Comparison of ENCODE assay signal across 11 cellular contexts in genomic region chr19:18939163-18939562, GRCh38. TPM values are rescaled to one million over a fixed set of nuclear protein-coding genes. Genes with fewer than 3 reads are reported as not detected.
DNase-seq lines count a peak whose midpoint lies in the region; ATAC-seq and TF ChIP-seq lines count a peak whose summit lies in the region.
"Had no signal": no experiment of that assay in that cellular context is flagged by ENCODE, and none has a peak within 500 bp of the region (broad histone marks: within the 10 kb centered on the region; RNA-seq: fewer than 3 reads in every experiment).

No MANE protein-coding gene starts in this region.

- H3K4me1 Mint-ChIP-seq in HFFc6 (ENCODE audit: low read depth) (peaks cover 21% of the 10 kb centered on the region), naive B cell (peaks cover 12 to 22% (median 15%) of the 10 kb centered on the region in 3 donors)

- no peaks in the 10 kb centered on the region for H3K4me1 ChIP-seq in ACC112 (ENCODE audit: control insufficient read depth, insufficient read depth, low read length, unreplicated experiment)

- H3K27ac ChIP-seq in ACC112 (ENCODE audit: low read depth, low read length), result no peak overlapping the region
- H3K27ac ChIP-seq: brain microvascular endothelial cell had no signal

- H3K4me3 Mint-ChIP-seq in HFFc6, result peak overlapping the region; percentile 94
- peak overlapping the region; percentile 41 to 83 (median 66) for H3K4me3 Mint-ChIP-seq in naive B cell

- H3K9me3 Mint-ChIP-seq in HFFc6 (no peaks in the 10 kb centered on the region), naive B cell (no peaks in the 10 kb centered on the region)

- H3K36me3 ChIP-seq in ACC112 (ENCODE audit: insufficient read depth, low read length), result no peaks in the 10 kb centered on the region
- H3K36me3 ChIP-seq: HAP-1 had no signal

- DNase-seq in HFFc6 (no peak), cardiac fibroblast (ENCODE audit: low read depth in 2 of 2) (no peak), naive B cell (no peak), NCI-H1694 (lab: John Stamatoyannopoulos, UW) (no peak), activated gamma-delta T cell (lab: John Stamatoyannopoulos, UW) (no peak)
- no peak for DNase-seq in activated CD4-positive, alpha-beta T cell treated with anti-CD3 and anti-CD28 coated beads, Interleukin-2, amount 50 U/mL, for 48 hours
- DNase-seq: brain microvascular endothelial cell, NCI-H526 had no signal

- peaks cover 20% of the 10 kb centered on the region for H3K79me2 ChIP-seq in ACC112 (ENCODE audit: control insufficient read depth, insufficient read depth, low read length, unreplicated experiment)

- no peak overlapping the region for H2AFZ ChIP-seq in ACC112 (ENCODE audit: low read length, unreplicated experiment)

- peaks cover 7% of the 10 kb centered on the region for H3K36me3 Mint-ChIP-seq in HFFc6 (ENCODE audit: low read depth)
- no peaks in the 10 kb centered on the region for H3K36me3 Mint-ChIP-seq in naive B cell

- H3K4me3 ChIP-seq in ACC112 (ENCODE audit: low read depth, low read length), result peak overlapping the region; percentile 93
- H3K4me3 ChIP-seq in cardiac fibroblast (replicated peaks in 1 of 2; ENCODE audit: low read depth in 2 of 2, low read length in 2 of 2), result peak overlapping the region; percentile 91 to 96

- no peak for TF ChIP-seq CTCF in HFFc6 (IDR thresholded peaks at IDR 0.05)
- TF ChIP-seq CTCF in cardiac fibroblast (IDR thresholded peaks at IDR 0.05; ENCODE audit: low read depth, low read length), result no peak

- H3K27me3 Mint-ChIP-seq in HFFc6 (ENCODE audit: insufficient read depth) (peaks cover 2% of the 10 kb centered on the region; the same call in 1 of the 2 replicates), naive B cell (peaks cover 20 to 61% (median 38%) of the 10 kb centered on the region in 3 donors)

- H3K27me3 ChIP-seq in ACC112 (ENCODE audit: insufficient read depth, low read length), result no peaks in the 10 kb centered on the region
- H3K27me3 ChIP-seq: brain microvascular endothelial cell had no signal

- H3K27ac Mint-ChIP-seq in HFFc6, result peak overlapping the region; percentile 91
- no peak overlapping the region for H3K27ac Mint-ChIP-seq in naive B cell

- ATAC-seq in naive B cell (ENCODE audit: low read depth in 2 of 2) (no peak), HG03342 (IDR thresholded peaks at IDR 0.05; ENCODE audit: unreplicated experiment) (no peak)

RNA-seq across cellular contexts. Expression of gene HOMER3, which starts 1.9 kb away (rescaled TPM):
- 10 to 100 TPM; 68.1 to 89.1 (median 77.9) TPM for total RNA-seq in HFFc6 (2021; fragmentation: NEBNext Ultra II Directional; extraction: Animal tissue kit (Norgen Biotek cat#: 25700))
- polyA plus RNA-seq in naive B cell (ENCODE audit: low read depth in 6 of 6), result under 1 TPM in 3 of 6 donors, not detected in 3; 0.44 to 0.69 (median 0.49) TPM

RNA-seq across cellular contexts. Expression of gene DDX49, which starts 19.6 kb away (rescaled TPM):
- 10 to 100 TPM; 37.8 to 57.4 (median 44.0) TPM for total RNA-seq in HFFc6 (2021; fragmentation: NEBNext Ultra II Directional; extraction: Animal tissue kit (Norgen Biotek cat#: 25700))
- 10 to 100 TPM; 14.2 to 33.3 (median 24.5) TPM for polyA plus RNA-seq in naive B cell (ENCODE audit: low read depth in 6 of 6)

RNA-seq across cellular contexts. Expression of gene COPE, which starts 20.0 kb away (rescaled TPM):
- total RNA-seq in HFFc6 (2021; fragmentation: NEBNext Ultra II Directional; extraction: Animal tissue kit (Norgen Biotek cat#: 25700)), result 100 to 1,000 TPM; 268 to 315 (median 286) TPM
- polyA plus RNA-seq in naive B cell (ENCODE audit: low read depth in 6 of 6), result 100 to 1,000 TPM; 204 to 322 (median 251) TPM

RNA-seq across cellular contexts. Expression of gene CERS1, which starts 43.2 kb away (rescaled TPM):
- total RNA-seq in HFFc6 (2021; fragmentation: NEBNext Ultra II Directional; extraction: Animal tissue kit (Norgen Biotek cat#: 25700)), result 1 to 10 TPM in 5 of 6 experiments, under 1 TPM in 1; 0.96 to 2.1 (median 1.3) TPM
- under 1 TPM in 1 of 6 donors, not detected in 5; 0.15 TPM for polyA plus RNA-seq in naive B cell (ENCODE audit: low read depth in 6 of 6)
